In the genomic region with DNA sequence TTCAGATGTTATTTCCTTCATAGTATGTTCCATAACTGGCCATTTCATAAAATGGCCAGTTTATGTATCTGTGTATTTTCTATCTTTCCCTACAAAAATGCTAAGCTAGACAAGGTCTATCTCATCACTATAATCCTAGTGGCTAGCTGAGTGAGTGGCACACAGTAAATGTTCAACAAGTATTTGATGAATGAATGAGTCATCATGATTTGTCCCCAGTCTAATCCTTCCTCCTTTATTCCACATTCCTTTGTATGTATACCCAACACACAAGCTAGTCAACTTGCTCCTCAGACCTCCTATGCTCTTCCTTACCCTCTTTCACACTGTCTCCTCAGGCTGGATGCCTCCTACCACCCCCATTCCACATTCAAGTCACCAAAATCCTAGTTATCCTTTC, we compare ENCODE assay signal across 18 cellular contexts. TPM values are rescaled to one million over a fixed set of nuclear protein-coding genes. Genes with fewer than 3 reads are reported as not detected.
DNase-seq lines count a peak whose midpoint lies in the region; ATAC-seq and TF ChIP-seq lines count a peak whose summit lies in the region.
"Had no signal": no experiment of that assay in that cellular context is flagged by ENCODE, and none has a peak within 500 bp of the region (broad histone marks: within the 10 kb centered on the region; RNA-seq: fewer than 3 reads in every experiment).

No MANE protein-coding gene starts in this region.

- peaks cover 3% of the 10 kb centered on the region for H3K4me1 ChIP-seq in upper lobe of right lung
- H3K4me1 ChIP-seq in spleen: peaks cover 0 to 13% (median 3%) of the 10 kb centered on the region in 6 donors

- peak; percentile 1 for DNase-seq in DMS53 treated with DMSO at 0.1 percent for 48 hours (lab: John Stamatoyannopoulos, UW; ENCODE audit: unreplicated experiment)
- peak; percentile 22 for DNase-seq in NCI-H226
- peak; percentile 61 for DNase-seq in epithelial cell of esophagus (ENCODE audit: low read depth)
- DNase-seq in non-pigmented ciliary epithelial cell (ENCODE audit: low read depth): peak; percentile 24
- DNase-seq in upper lobe of right lung: no peak
- no peak for DNase-seq in spleen
- no peak for DNase-seq in NCI-H146 treated with DMSO at 0.1 percent for 48 hours (lab: John Stamatoyannopoulos, UW; ENCODE audit: unreplicated experiment)
- DNase-seq: activated CD4-positive, alpha-beta T cell treated with anti-CD3 and anti-CD28 coated beads for 48 hours; activated CD8-positive, alpha-beta memory T cell treated with anti-CD3 and anti-CD28 coated beads, Interleukin-2, amount 50 U/mL, for 4 hours; activated naive CD4-positive, alpha-beta T cell treated with Interleukin-2 at 50 U/mL for 16 hours; NCI-H2081; NCI-H526 treated with DMSO at 0.1 percent for 48 hours; OCI-M1 had no signal

- H3K27me3 ChIP-seq in upper lobe of right lung: no peaks in the 10 kb centered on the region
- H3K27me3 ChIP-seq in spleen (replicated peaks in 1 of 7): peaks cover 0 to 18% (median 0%) of the 10 kb centered on the region in 7 donors

- H3K9me3 ChIP-seq in upper lobe of right lung: no peaks in the 10 kb centered on the region
- H3K9me3 ChIP-seq in spleen: no peaks in the 10 kb centered on the region
- H3K9me3 ChIP-seq: esophagus muscularis mucosa had no signal

- H3K27ac ChIP-seq in upper lobe of right lung (no peak overlapping the region), spleen (no peak overlapping the region)
- H3K27ac ChIP-seq: BLaER1 treated with 17β-estradiol and CSF1 and Interleukin-3, amounts not matched to agents 10 nM and 100 nM; esophagus muscularis mucosa had no signal

- H3K36me3 ChIP-seq in upper lobe of right lung: no peaks in the 10 kb centered on the region
- H3K36me3 ChIP-seq in spleen: no peaks in the 10 kb centered on the region
- H3K36me3 ChIP-seq: BLaER1 treated with 17β-estradiol and CSF1 and Interleukin-3, amounts not matched to agents 10 nM and 100 nM; esophagus muscularis mucosa had no signal

- intact Hi-C loops in upper lobe of right lung (cut with DNase I) (no loop called here), spleen (cut with DNase I; ENCODE audit: low total_unique reads) (no loop called here)

- H3K4me3 ChIP-seq in epithelial cell of esophagus (ENCODE audit: low read length) (no peak overlapping the region), upper lobe of right lung (no peak overlapping the region), spleen (no peak overlapping the region)
- H3K4me3 ChIP-seq: BLaER1 treated with 17β-estradiol and CSF1 and Interleukin-3, amounts not matched to agents 10 nM and 100 nM; esophagus muscularis mucosa had no signal

- no peak for ATAC-seq in HG03432 (IDR thresholded peaks at IDR 0.05; ENCODE audit: unreplicated experiment)
- no peak for ATAC-seq in upper lobe of right lung
- ATAC-seq: SK-N-SH treated with all-trans-retinoic acid at 6 μM for 48 hours had no signal

- TF ChIP-seq POLR2A in spleen (IDR thresholded peaks at IDR 0.05): no peak

- no peak for TF ChIP-seq CTCF in epithelial cell of esophagus (IDR thresholded peaks at IDR 0.05; ENCODE audit: insufficient read depth, low read depth, low read length, missing control alignments)
- no peak for TF ChIP-seq CTCF in upper lobe of right lung (IDR thresholded peaks at IDR 0.05)
- no peak for TF ChIP-seq CTCF in spleen (IDR thresholded peaks at IDR 0.05 in 8 of 11, conservative IDR thresholded peaks at IDR 0.05 in 3 of 11)

RNA-seq across cellular contexts. Expression of gene APLNR, which starts 12.5 kb away (rescaled TPM):
- total RNA-seq in upper lobe of right lung: 1.2 TPM
- total RNA-seq in spleen: 100 to 1,000 TPM in 5 of 7 donors, 10 to 100 TPM in 2; 55.9 to 319 (median 155) TPM
- polyA plus RNA-seq in spleen: 10 to 100 TPM in 2 of 3 donors, 1 to 10 TPM in 1; 3.0 to 38.6 (median 10.8) TPM
- total RNA-seq: osteoblast had no signal

RNA-seq across cellular contexts. Expression of gene LRRC55, which starts 42.8 kb away (rescaled TPM):
- total RNA-seq in upper lobe of right lung: not detected
- total RNA-seq in spleen: 1 to 10 TPM in 2 of 7 donors, under 1 TPM in 4, not detected in 1; 0.51 to 1.5 (median 0.62) TPM
- polyA plus RNA-seq in spleen: under 1 TPM; 0.03 to 0.19 (median 0.04) TPM
- total RNA-seq: osteoblast had no signal

Comparison
In these comparisons a context has a peak if more than half of its experiments do, and no peak if none do; other contexts are left out.
1. DNase-seq: peak in DMS53 treated with DMSO at 0.1 percent for 48 hours (single experiment), NCI-H226 (single experiment), epithelial cell of esophagus (single experiment) and non-pigmented ciliary epithelial cell (single experiment); none in upper lobe of right lung (single experiment), spleen (single experiment) and NCI-H146 treated with DMSO at 0.1 percent for 48 hours (single experiment).
2. RNA of gene APLNR, which starts 12.5 kb away (total RNA-seq): 55.9 to 319 TPM in spleen; 1.2 TPM in upper lobe of right lung (single experiment); every median in the first group is over 10 times any median in the second.